In the genomic region with DNA sequence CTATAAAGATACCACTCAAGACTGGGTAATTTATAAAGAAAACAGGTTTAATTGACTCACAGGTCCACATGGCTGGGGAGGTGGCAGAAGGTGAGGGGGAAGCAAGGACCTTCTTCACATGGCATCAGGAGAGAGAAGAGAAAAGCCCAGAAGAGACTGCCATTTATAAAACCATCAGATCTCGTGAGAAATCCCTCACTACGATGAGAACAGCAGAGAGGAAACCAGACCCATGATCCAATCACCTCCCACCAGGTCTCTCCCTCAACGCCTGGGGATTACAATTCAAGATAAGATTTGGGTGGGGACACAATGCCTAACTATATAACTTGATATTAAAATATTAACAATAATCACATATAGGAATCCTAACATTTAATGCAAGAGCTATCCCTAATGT, we compare ENCODE assay signal across 17 cellular contexts. TPM values are rescaled to one million over a fixed set of nuclear protein-coding genes. Genes with fewer than 3 reads are reported as not detected.
DNase-seq lines count a peak whose midpoint lies in the region; ATAC-seq, FAIRE-seq and TF ChIP-seq lines count a peak whose summit lies in the region.
"Had no signal": no experiment of that assay in that cellular context is flagged by ENCODE, and none has a peak within 500 bp of the region (broad histone marks: within the 10 kb centered on the region; RNA-seq: fewer than 3 reads in every experiment).

No MANE protein-coding gene starts in this region.

- H3K23ac ChIP-seq in trophoblast cell (ENCODE audit: low read length), result no peak overlapping the region

- H3K14ac ChIP-seq in trophoblast cell (ENCODE audit: low read length), result no peak overlapping the region

- peaks cover 21% of the 10 kb centered on the region for H3K4me1 Mint-ChIP-seq in memory B cell

- H3K27me3 Mint-ChIP-seq in memory B cell, result no peaks in the 10 kb centered on the region
- H3K27me3 Mint-ChIP-seq: CD4-positive, alpha-beta memory T cell had no signal

- H2AK5ac ChIP-seq in trophoblast cell (ENCODE audit: low read length), result no peak overlapping the region

- no CpG with 5 or more reads among the region's 3 CpGs for WGBS in trophoblast cell (ENCODE audit: extremely low coverage, insufficient coverage, insufficient read length)
- 89% methylated on average over 3 of the region's 3 CpGs for WGBS in suprapubic skin

- no peak overlapping the region for H3K27ac ChIP-seq in trophoblast cell (ENCODE audit: low read depth, low read length)
- no peak overlapping the region for H3K27ac ChIP-seq in suprapubic skin
- H3K27ac ChIP-seq: C4-2B had no signal

- TF ChIP-seq POLR2A in H54 (IDR thresholded peaks at IDR 0.05; ENCODE audit: low read depth, low read length), result no peak
- TF ChIP-seq POLR2A in suprapubic skin (IDR thresholded peaks at IDR 0.05), result no peak

- H3K36me3 Mint-ChIP-seq in memory B cell, result peaks cover 5% of the 10 kb centered on the region

- H3K9me3 ChIP-seq in trophoblast cell (ENCODE audit: insufficient read depth, low read depth, low read length) (no peaks in the 10 kb centered on the region), suprapubic skin (no peaks in the 10 kb centered on the region)
- H3K9me3 ChIP-seq: HAP-1 had no signal

- H4K91ac ChIP-seq in trophoblast cell (ENCODE audit: low read depth, low read length), result no peak overlapping the region

- no peak overlapping the region for H3K18ac ChIP-seq in trophoblast cell (ENCODE audit: low read length)

- TF ChIP-seq EP300 in suprapubic skin (IDR thresholded peaks at IDR 0.05), result no peak

- ATAC-seq in memory B cell (ENCODE audit: low read depth), result no peak

- H3K9me3 Mint-ChIP-seq in memory B cell, result no peaks in the 10 kb centered on the region
- H3K9me3 Mint-ChIP-seq: CD4-positive, alpha-beta memory T cell had no signal

- H3K4me3 ChIP-seq in trophoblast cell (ENCODE audit: low read depth, low read length) (no peak overlapping the region), suprapubic skin (no peak overlapping the region)
- H3K4me3 ChIP-seq: HAP-1 had no signal

- no peak overlapping the region for H3K9ac ChIP-seq in trophoblast cell (ENCODE audit: low read length)

- FAIRE-seq in H54 (lab: Jason Lieb, UNC), result peak; percentile 6
- FAIRE-seq: GM12892, GM18507 had no signal

- no peak overlapping the region for H4K8ac ChIP-seq in trophoblast cell (ENCODE audit: low read depth, low read length)

- H2BK12ac ChIP-seq in trophoblast cell (ENCODE audit: low read length), result no peak overlapping the region

- peak overlapping the region; percentile 51 for H3K27ac Mint-ChIP-seq in memory B cell

- H3K27me3 ChIP-seq in trophoblast cell (ENCODE audit: insufficient read depth, low read length) (no peaks in the 10 kb centered on the region), suprapubic skin (no peaks in the 10 kb centered on the region)

- TF ChIP-seq CTCF in suprapubic skin (IDR thresholded peaks at IDR 0.05), result no peak

- H3K4me1 ChIP-seq in trophoblast cell (ENCODE audit: control insufficient read depth in 1 of 2, insufficient read depth in 2 of 2, low read length in 2 of 2), result no peaks in the 10 kb centered on the region
- H3K4me1 ChIP-seq in suprapubic skin, result peaks cover 13% of the 10 kb centered on the region
- H3K4me1 ChIP-seq: HAP-1 had no signal

- no peaks in the 10 kb centered on the region for H3K79me1 ChIP-seq in trophoblast cell (ENCODE audit: low read length)

- no peak for DNase-seq in H54 (ENCODE audit: insufficient read length, low spot score)
- DNase-seq in OCI-M1 (lab: John Stamatoyannopoulos, UW), result peak; percentile 22
- no peak for DNase-seq in memory B cell (ENCODE audit: low spot score in 2 of 2)
- DNase-seq in trophoblast cell, result no peak
- no peak for DNase-seq in suprapubic skin (ENCODE audit: low spot score in 2 of 2)
- DNase-seq in SIG-M5 treated with dmso at 0.1 percent for 504 hours (lab: John Stamatoyannopoulos, UW; ENCODE audit: unreplicated experiment), result no peak
- DNase-seq in GM19240 (ENCODE audit: insufficient read length, low spot score), result no peak
- DNase-seq: ACHN; CD4-positive, alpha-beta memory T cell; DMS153; DMS79; GDM1; GOT3 had no signal

- peak overlapping the region; percentile 79 for H3K4ac ChIP-seq in trophoblast cell (ENCODE audit: low read depth, low read length)

- H2BK5ac ChIP-seq in trophoblast cell (ENCODE audit: low read depth, low read length, poor library complexity), result no peak overlapping the region

- no peak overlapping the region for H4K12ac ChIP-seq in trophoblast cell (ENCODE audit: low read depth, low read length)

- H2AFZ ChIP-seq in trophoblast cell (ENCODE audit: insufficient read depth, low read length, poor library complexity), result no peak overlapping the region

- H3K4me2 ChIP-seq in trophoblast cell (ENCODE audit: low read length), result no peak overlapping the region

- no peak overlapping the region for H3K4me3 Mint-ChIP-seq in memory B cell
- H3K4me3 Mint-ChIP-seq: CD4-positive, alpha-beta memory T cell had no signal

- H3K36me3 ChIP-seq in trophoblast cell (ENCODE audit: control insufficient read depth in 1 of 2, insufficient read depth in 2 of 2, low read length in 2 of 2) (no peaks in the 10 kb centered on the region), suprapubic skin (no peaks in the 10 kb centered on the region)
- H3K36me3 ChIP-seq: HAP-1 had no signal

- H3K79me2 ChIP-seq in trophoblast cell (ENCODE audit: control insufficient read depth, insufficient read depth, low read length, poor library complexity), result peaks cover 2% of the 10 kb centered on the region

- no peak overlapping the region for H2BK120ac ChIP-seq in trophoblast cell (ENCODE audit: insufficient read depth, low read length, poor library complexity)

RNA-seq across cellular contexts. Expression of a gene that starts 31.8 kb away (rescaled TPM):
- 34.5 and 36.0 TPM in 2 replicates for polyA plus RNA-seq in trophoblast cell (2013)
- total RNA-seq in suprapubic skin, result 10 to 100 TPM; 31.3 to 36.1 (median 33.2) TPM
